ENCODE assay signal across 1 cellular context in genomic region chr3:160719710-160720109, GRCh38.
TF ChIP-seq lines count a peak whose summit lies in the region.

No MANE protein-coding gene starts in this region.

TF ChIP-seq in WTC11, 78 proteins besides CTCF, POLR2A, EP300 and RAD21 (continued from another document):
- TF ChIP-seq EMX1 (CRISPR knock-in tag; IDR thresholded peaks at IDR 0.05), result no peak
- TF ChIP-seq ETV6 (CRISPR knock-in tag; IDR thresholded peaks at IDR 0.05), result no peak
- TF ChIP-seq NFYB (CRISPR knock-in tag; conservative IDR thresholded peaks at IDR 0.05; ENCODE audit: low read depth), result no peak
- no peak for TF ChIP-seq TP53 (CRISPR knock-in tag; IDR thresholded peaks at IDR 0.05)
- no peak for TF ChIP-seq ATF1 (CRISPR knock-in tag; IDR thresholded peaks at IDR 0.05)
- TF ChIP-seq NR2C2 (CRISPR knock-in tag; IDR thresholded peaks at IDR 0.05), result no peak
- no peak for TF ChIP-seq E2F5 (CRISPR knock-in tag; IDR thresholded peaks at IDR 0.05)
- TF ChIP-seq ZNF532 (CRISPR knock-in tag; IDR thresholded peaks at IDR 0.05; ENCODE audit: borderline replicate concordance), result no peak
- no peak for TF ChIP-seq ELF4 (CRISPR knock-in tag; IDR thresholded peaks at IDR 0.05; ENCODE audit: low read depth)
- TF ChIP-seq NFATC4 (CRISPR knock-in tag; IDR thresholded peaks at IDR 0.05), result no peak
- no peak for TF ChIP-seq GRHL2 (CRISPR knock-in tag; IDR thresholded peaks at IDR 0.05; ENCODE audit: insufficient replicate concordance, severe bottlenecking)
